14 cellular contexts compared by ENCODE assay signal in the genomic region with DNA sequence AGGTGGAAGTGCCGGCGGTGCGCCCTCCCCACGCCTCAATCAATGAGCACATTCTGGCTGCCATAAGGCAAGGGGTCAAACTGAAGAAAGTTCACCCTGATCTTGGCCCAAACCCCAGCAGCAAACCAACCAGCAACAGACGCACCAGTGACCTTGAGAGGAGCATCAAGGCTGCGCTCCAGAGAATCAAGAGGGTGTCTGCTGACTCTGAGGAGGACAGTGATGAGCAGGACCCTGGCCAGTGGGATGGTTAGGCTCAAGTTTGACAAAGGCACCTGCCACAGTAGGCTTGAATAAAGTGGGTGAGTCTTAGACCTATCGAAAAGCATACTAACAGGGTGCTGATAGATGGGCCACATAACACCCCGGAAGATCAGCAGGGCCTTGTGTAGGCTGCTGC. TPM values are rescaled to one million over a fixed set of nuclear protein-coding genes. Genes with fewer than 3 reads are reported as not detected.
DNase-seq lines count a peak whose midpoint lies in the region; ATAC-seq and TF ChIP-seq lines count a peak whose summit lies in the region.
"Had no signal": no experiment of that assay in that cellular context is flagged by ENCODE, and none has a peak within 500 bp of the region (broad histone marks: within the 10 kb centered on the region; RNA-seq: fewer than 3 reads in every experiment).

No MANE protein-coding gene starts in this region.

- intact Hi-C loops in right lobe of liver (cut with DNase I) = no loop called here

- no peaks in the 10 kb centered on the region for H3K9me3 ChIP-seq in right lobe of liver
- H3K9me3 ChIP-seq: pancreas had no signal

- no peaks in the 10 kb centered on the region for H3K27me3 Mint-ChIP-seq in activated naive CD8-positive, alpha-beta T cell treated with anti-CD3 and anti-CD28 coated beads, Interleukin-2, amount 50 U/mL, for 24 hours
- H3K27me3 Mint-ChIP-seq in osteocyte (ENCODE audit: unreplicated experiment) = no peaks in the 10 kb centered on the region

- H3K27me3 ChIP-seq in ACC112 (ENCODE audit: insufficient read depth, low read length) = no peaks in the 10 kb centered on the region
- H3K27me3 ChIP-seq in H7 (ENCODE audit: control insufficient read depth, insufficient read depth, low read length) = no peaks in the 10 kb centered on the region
- no peaks in the 10 kb centered on the region for H3K27me3 ChIP-seq in right lobe of liver
- H3K27me3 ChIP-seq: pancreas had no signal

- peaks cover 30% of the 10 kb centered on the region for H3K4me1 Mint-ChIP-seq in activated naive CD8-positive, alpha-beta T cell treated with anti-CD3 and anti-CD28 coated beads, Interleukin-2, amount 50 U/mL, for 24 hours
- peaks cover 23% of the 10 kb centered on the region for H3K4me1 Mint-ChIP-seq in osteocyte (ENCODE audit: unreplicated experiment)

- peaks cover 24% of the 10 kb centered on the region for H3K4me1 ChIP-seq in ACC112 (ENCODE audit: control insufficient read depth, insufficient read depth, low read length, unreplicated experiment)
- H3K4me1 ChIP-seq in right lobe of liver = peaks cover 0 to 35% (median 19%) of the 10 kb centered on the region in 4 donors

- no peak for ATAC-seq in activated naive CD8-positive, alpha-beta T cell treated with anti-CD3 and anti-CD28 coated beads, Interleukin-2, amount 50 U/mL, for 24 hours
- peak in 1 of 4 donors; percentile 10 for ATAC-seq in right lobe of liver
- no peak for ATAC-seq in GM18519 (IDR thresholded peaks at IDR 0.05; ENCODE audit: low FRiP score, unreplicated experiment)
- no peak for ATAC-seq in GM19328 (IDR thresholded peaks at IDR 0.05; ENCODE audit: unreplicated experiment)

- peaks cover 68% of the 10 kb centered on the region for H3K36me3 ChIP-seq in ACC112 (ENCODE audit: insufficient read depth, low read length)
- peaks cover 16% of the 10 kb centered on the region for H3K36me3 ChIP-seq in H7 (replicated peaks; ENCODE audit: control insufficient read depth, insufficient read depth, low read length)
- peaks cover 11 to 76% (median 18%) of the 10 kb centered on the region in 4 donors for H3K36me3 ChIP-seq in right lobe of liver

- H3K4me3 ChIP-seq in ACC112 (ENCODE audit: low read depth, low read length) (0 out of 2 replicates have a peak overlapping the region, but pooled peaks have one; percentile 13), H7 (ENCODE audit: insufficient read depth, low read depth, low read length) (no peak overlapping the region), right lobe of liver (no peak overlapping the region)
- H3K4me3 ChIP-seq: lung, pancreas had no signal

- H3K27ac ChIP-seq in ACC112 (ENCODE audit: low read depth, low read length) (peak overlapping the region; percentile 64), right lobe of liver (peak overlapping the region in 2 of 3 donors; percentile 26 to 52)

- H3K9me3 Mint-ChIP-seq in activated naive CD8-positive, alpha-beta T cell treated with anti-CD3 and anti-CD28 coated beads, Interleukin-2, amount 50 U/mL, for 24 hours = no peaks in the 10 kb centered on the region
- peaks cover 5% of the 10 kb centered on the region for H3K9me3 Mint-ChIP-seq in osteocyte (ENCODE audit: unreplicated experiment)

- H3K36me3 Mint-ChIP-seq in activated naive CD8-positive, alpha-beta T cell treated with anti-CD3 and anti-CD28 coated beads, Interleukin-2, amount 50 U/mL, for 24 hours (ENCODE audit: low read depth) = peaks cover 71% of the 10 kb centered on the region
- H3K36me3 Mint-ChIP-seq in osteocyte (ENCODE audit: unreplicated experiment) = peaks cover 74% of the 10 kb centered on the region

- DNase-seq in H7 (peak; percentile 7), right lobe of liver (no peak), osteocyte (ENCODE audit: extremely low spot score, unreplicated experiment) (no peak), GDM1 (lab: John Stamatoyannopoulos, UW) (no peak)
- DNase-seq in activated naive CD8-positive, alpha-beta T cell treated with anti-CD3 and anti-CD28 coated beads, Interleukin-2, amount 50 U/mL, for 24 hours = no peak
- DNase-seq: effector CD4-positive, alpha-beta T cell; NCI-H2081 treated with DMSO at 0.1 percent for 48 hours; stimulated activated CD4-positive, alpha-beta T cell treated with anti-CD3 and anti-CD28 coated beads, Interleukin-2, amount 100 ng/mL, for 24 hours had no signal

- TF ChIP-seq CTCF in right lobe of liver (IDR thresholded peaks at IDR 0.05) = no peak
- no peak for TF ChIP-seq CTCF in osteocyte (IDR thresholded peaks at IDR 0.05)

- H3K79me2 ChIP-seq in ACC112 (ENCODE audit: control insufficient read depth, insufficient read depth, low read length, unreplicated experiment) = peaks cover 5% of the 10 kb centered on the region

- no peak for TF ChIP-seq POLR2A in right lobe of liver (IDR thresholded peaks at IDR 0.05)

- 67% methylated on average over 3 of the region's 8 CpGs for WGBS in right lobe of liver (ENCODE audit: insufficient coverage, low coverage, low lambda C conversion rate, missing lambda C conversion rate)

- H2AFZ ChIP-seq in ACC112 (ENCODE audit: low read length, unreplicated experiment) = no peak overlapping the region

- H3K4me3 Mint-ChIP-seq in activated naive CD8-positive, alpha-beta T cell treated with anti-CD3 and anti-CD28 coated beads, Interleukin-2, amount 50 U/mL, for 24 hours = peak overlapping the region; percentile 32
- H3K4me3 Mint-ChIP-seq in osteocyte (ENCODE audit: unreplicated experiment) = no peak overlapping the region

- H3K27ac Mint-ChIP-seq in activated naive CD8-positive, alpha-beta T cell treated with anti-CD3 and anti-CD28 coated beads, Interleukin-2, amount 50 U/mL, for 24 hours = peak overlapping the region; percentile 82
- H3K27ac Mint-ChIP-seq in osteocyte (ENCODE audit: unreplicated experiment) = no peak overlapping the region

RNA-seq across cellular contexts. Expression of a gene that starts 23.9 kb away (rescaled TPM):
- total RNA-seq in H7 (2014; rRNA removed; shearing (Covaris generic)) = 1.0 and 1.9 TPM in 2 replicates
- total RNA-seq in right lobe of liver (1 to 10 TPM; 3.7 to 6.5 (median 4.7) TPM), osteocyte (8.9 and 9.6 TPM in 2 replicates)

RNA-seq across cellular contexts. Expression of a gene that starts 27.4 kb away (rescaled TPM):
- total RNA-seq in H7 (2014; rRNA removed; shearing (Covaris generic)) = 0.03 TPM in 1 of 2 replicates, not detected in the other
- not detected for total RNA-seq in right lobe of liver
- not detected in 2 replicates for total RNA-seq in osteocyte
- total RNA-seq: G401 had no signal
